8 cellular contexts compared by ENCODE assay signal in the genomic region with DNA sequence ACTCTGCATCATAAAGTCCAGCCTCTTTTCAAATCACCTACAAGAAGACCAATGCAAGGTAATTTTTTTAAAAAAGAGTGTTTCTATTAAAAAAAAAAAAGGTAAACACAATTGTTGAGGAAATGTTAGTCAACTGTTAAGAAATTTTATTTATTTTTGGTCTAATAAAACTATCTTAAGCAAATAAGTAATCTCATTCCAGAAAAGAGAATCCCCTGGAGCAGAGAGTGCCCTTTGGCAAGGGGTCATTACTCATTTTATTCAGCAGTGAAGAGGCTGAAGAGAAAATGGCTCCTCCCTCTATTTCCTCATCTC.
A peak's percentile ranks its signal among the peaks of the same experiment; 100 is the strongest.
DNase-seq lines count a peak whose midpoint lies in the region; ATAC-seq, FAIRE-seq and TF ChIP-seq lines count a peak whose summit lies in the region.

No MANE protein-coding gene starts in this region.

- TF ChIP-seq RAD21 in GM12878 (IDR thresholded peaks at IDR 0.05; ENCODE audit: insufficient read depth, low read depth, low read length) = no peak

- RAD21 ChIA-PET in GM12878 (lab: Charles Lee; ENCODE audit: unreplicated experiment) = interaction anchor here (0.8 to 4.3 kb wide), 48 partner anchors 8 to 359 kb away, joined by 3 to 106 read pairs (median 6); partner anchors contain the start of gene OSBPL3

- H4K20me1 ChIP-seq in DOHH2 (ENCODE audit: control insufficient read depth, insufficient read depth, low read depth, low read length) = no peaks in the 10 kb centered on the region
- no peaks in the 10 kb centered on the region for H4K20me1 ChIP-seq in GM12878 (ENCODE audit: control insufficient read depth, insufficient read depth)

- TF ChIP-seq CTCF in DOHH2 (IDR thresholded peaks at IDR 0.05; ENCODE audit: low read depth, low read length, poor library complexity, severe bottlenecking) (no peak), GM12878 (IDR thresholded peaks at IDR 0.05 in 2 of 3, conservative IDR thresholded peaks at IDR 0.05 in 1 of 3; ENCODE audit: control insufficient read depth in 2 of 3, extremely low read depth in 1 of 3, insufficient read depth in 1 of 3, low read depth in 3 of 3, low read length in 3 of 3) (no peak), parathyroid adenoma (IDR thresholded peaks at IDR 0.05) (no peak), WERI-Rb-1 (IDR thresholded peaks at IDR 0.05; ENCODE audit: low read depth, low read length) (no peak)

- H3K9ac ChIP-seq in GM12878 (ENCODE audit: control insufficient read depth, insufficient read depth, low read length) = peak overlapping the region; percentile 43; the same call in 1 of the 2 replicates
- no peak overlapping the region for H3K9ac ChIP-seq in parathyroid adenoma

- FAIRE-seq in GM12878 (lab: Jason Lieb, UNC) = no peak
- no peak for FAIRE-seq in GM12891 (lab: Jason Lieb, UNC)

- H3K27me3 ChIP-seq in DOHH2 (ENCODE audit: control insufficient read depth, low read length) (no peaks in the 10 kb centered on the region), GM12878 (replicated peaks in 1 of 2; ENCODE audit: control insufficient read depth in 2 of 2, insufficient read depth in 2 of 2, low read length in 1 of 2) (no peaks in the 10 kb centered on the region), parathyroid adenoma (ENCODE audit: control insufficient read depth, insufficient read depth, low read length) (no peaks in the 10 kb centered on the region), WERI-Rb-1 (ENCODE audit: insufficient read depth, low read depth, severe bottlenecking) (no peaks in the 10 kb centered on the region)

- in situ Hi-C loops in GM12878 (cut with MboI) = no loop called here

- no peaks in the 10 kb centered on the region for H3K9me2 ChIP-seq in DOHH2 (replicated peaks; ENCODE audit: control insufficient read depth, low read length)

- H3K79me2 ChIP-seq in DOHH2 (ENCODE audit: control insufficient read depth, low read length) (peaks cover 14% of the 10 kb centered on the region), GM12878 (ENCODE audit: control insufficient read depth, insufficient read depth, low read length) (no peaks in the 10 kb centered on the region), parathyroid adenoma (no peaks in the 10 kb centered on the region)

- H3K36me3 ChIP-seq in DOHH2 (ENCODE audit: control insufficient read depth, low read length) (peaks cover 95% of the 10 kb centered on the region), GM12878 (ENCODE audit: control insufficient read depth in 2 of 2, insufficient read depth in 2 of 2, low read length in 1 of 2) (peaks cover 0 to 13% of the 10 kb centered on the region in 2 experiments; a peak in 3 of 4 replicates), parathyroid adenoma (ENCODE audit: control insufficient read depth, insufficient read depth, low read length) (no peaks in the 10 kb centered on the region), WERI-Rb-1 (peaks cover 8% of the 10 kb centered on the region)

- intact Hi-C loops in GM12878 (cut with micrococcal nuclease; ENCODE audit: unreplicated experiment) (loop anchor here (1.0 to 2.0 kb wide), 7 partner anchors 23 to 273 kb away; partner anchors contain the start of gene OSBPL3), head of caudate nucleus (cut with DNase I) (loop anchor here (5.0 kb wide), 2 partner anchors 157 to 247 kb away; no protein-coding TSS in a partner anchor)

- no peak for TF ChIP-seq EP300 in GM12878 (IDR thresholded peaks at IDR 0.05; ENCODE audit: borderline replicate concordance in 1 of 2, control insufficient read depth in 1 of 2, low read depth in 2 of 2, low read length in 2 of 2)

- SMC1A ChIA-PET in GM12878 (lab: Charles Lee; ENCODE audit: uncharacterized antibody, unreplicated experiment) = interaction anchor here (0.8 to 6.1 kb wide), 51 partner anchors 9 to 305 kb away, joined by 3 to 103 read pairs (median 6); partner anchors contain the start of genes CYCS, GSDME and OSBPL3

- H3K27ac ChIP-seq in DOHH2 (ENCODE audit: low read depth, low read length) (peak overlapping the region; percentile 95), GM12878 (ENCODE audit: control insufficient read depth, insufficient read depth) (peak overlapping the region; percentile 81), parathyroid adenoma (no peak overlapping the region), WERI-Rb-1 (no peak overlapping the region)

- H3K4me1 ChIP-seq in DOHH2 (ENCODE audit: control insufficient read depth, low read length) = peaks cover 70% of the 10 kb centered on the region
- H3K4me1 ChIP-seq in GM12878 (ENCODE audit: control insufficient read depth, insufficient read depth, low read length) = peaks cover 21% of the 10 kb centered on the region
- no peaks in the 10 kb centered on the region for H3K4me1 ChIP-seq in parathyroid adenoma

- POLR2A ChIA-PET in GM12878 (lab: Charles Lee) = interaction anchor here (0.6 to 3.8 kb wide), 14 partner anchors 14 to 272 kb away, joined by 3 to 30 read pairs (median 4); partner anchors contain the start of gene OSBPL3

- peaks cover 46% of the 10 kb centered on the region for H3F3A ChIP-seq in DOHH2 (ENCODE audit: control insufficient read depth, insufficient read depth)

- CTCF ChIA-PET in GM12878 (lab: Yijun Ruan, JAX) = interaction anchor here (0.5 to 6.1 kb wide), 42 partner anchors 9 to 340 kb away, joined by 3 to 129 read pairs (median 6); partner anchors contain the start of genes CYCS and OSBPL3

- DNase-seq in NCI-H146 (lab: John Stamatoyannopoulos, UW) (peak; percentile 60), GM12878 (ENCODE audit: low read depth, low spot score) (no peak), WERI-Rb-1 (no peak), superior temporal gyrus (ENCODE audit: extremely low spot score) (no peak), GM12891 (ENCODE audit: insufficient read length, low spot score) (no peak), head of caudate nucleus (no peak)

- ATAC-seq in GM12878 = no peak

- H3K9me3 ChIP-seq in DOHH2 (ENCODE audit: control insufficient read depth, insufficient read depth, low read length) = no peaks in the 10 kb centered on the region
- H3K9me3 ChIP-seq in GM12878 (replicated peaks; ENCODE audit: control insufficient read depth, insufficient read depth, low read length) = no peaks in the 10 kb centered on the region
- no peaks in the 10 kb centered on the region for H3K9me3 ChIP-seq in parathyroid adenoma (ENCODE audit: control insufficient read depth, low read length)
- H3K9me3 ChIP-seq in WERI-Rb-1 (ENCODE audit: severe bottlenecking) = no peaks in the 10 kb centered on the region

- BruUV-seq in GM12878 (replicated peaks; lab: Mats Ljungman, UMichigan) = no TSS peak

- H3K4me2 ChIP-seq in DOHH2 (ENCODE audit: low read length) (peak overlapping the region; percentile 71), GM12878 (ENCODE audit: control insufficient read depth, insufficient read depth) (peak overlapping the region; percentile 68), parathyroid adenoma (ENCODE audit: low read length) (no peak overlapping the region)

- H3K4me3 ChIP-seq in DOHH2 (ENCODE audit: low read length) (peak overlapping the region; percentile 46), GM12878 (no peak overlapping the region), parathyroid adenoma (ENCODE audit: low read depth, low read length) (no peak overlapping the region), WERI-Rb-1 (ENCODE audit: low read depth, low read length) (no peak overlapping the region)

- peak overlapping the region; percentile 63 for H2AFZ ChIP-seq in GM12878 (ENCODE audit: control insufficient read depth, low read depth, low read length)
- H2AFZ ChIP-seq in parathyroid adenoma = peak overlapping the region; percentile 67

- no peak for TF ChIP-seq POLR2A in GM12878 (IDR thresholded peaks at IDR 0.05; ENCODE audit: low read depth, low read length)
- TF ChIP-seq POLR2A in GM12891 (IDR thresholded peaks at IDR 0.05; ENCODE audit: low read depth, low read length) = no peak

TF ChIP-seq in GM12878, 131 proteins besides CTCF, POLR2A, EP300 and RAD21:
- TF ChIP-seq NR2C1 (IDR thresholded peaks at IDR 0.05) = 0 out of 2 replicates have a peak, but pooled peaks have one; percentile 6
- TF ChIP-seq JUNB (IDR thresholded peaks at IDR 0.05) = peak; percentile 43; the same call in 1 of the 2 replicates
- TF ChIP-seq NR2F1 (conservative IDR thresholded peaks at IDR 0.05) = peak; percentile 92
- no peak for TF ChIP-seq RCOR1 (conservative IDR thresholded peaks at IDR 0.05; ENCODE audit: low read depth, low read length)
- TF ChIP-seq YY1 (IDR thresholded peaks at IDR 0.05; ENCODE audit: low read depth, low read length) = peak; percentile 82
- no peak for TF ChIP-seq NFIC (IDR thresholded peaks at IDR 0.05; ENCODE audit: low read depth, low read length)

TF ChIP-seq in GM12891, 5 proteins besides CTCF, POLR2A, EP300 and RAD21:
- TF ChIP-seq POU2F2 (IDR thresholded peaks at IDR 0.05; ENCODE audit: low read depth, low read length) (no peak), POLR2AphosphoS5 (IDR thresholded peaks at IDR 0.05; ENCODE audit: low read depth, low read length) (no peak), PAX5 (IDR thresholded peaks at IDR 0.05; ENCODE audit: insufficient read depth, low read length, severe bottlenecking) (no peak), TAF1 (IDR thresholded peaks at IDR 0.05; ENCODE audit: low read depth, low read length) (no peak), SPI1 (IDR thresholded peaks at IDR 0.05; ENCODE audit: low read depth, low read length) (no peak)

Comparison
In these comparisons a context has a peak if more than half of its experiments do, and no peak if none do; other contexts are left out.
1. H3K27ac ChIP-seq: peak in DOHH2 (single experiment) and GM12878 (single experiment); none in parathyroid adenoma (single experiment) and WERI-Rb-1 (single experiment).